In the genomic region with DNA sequence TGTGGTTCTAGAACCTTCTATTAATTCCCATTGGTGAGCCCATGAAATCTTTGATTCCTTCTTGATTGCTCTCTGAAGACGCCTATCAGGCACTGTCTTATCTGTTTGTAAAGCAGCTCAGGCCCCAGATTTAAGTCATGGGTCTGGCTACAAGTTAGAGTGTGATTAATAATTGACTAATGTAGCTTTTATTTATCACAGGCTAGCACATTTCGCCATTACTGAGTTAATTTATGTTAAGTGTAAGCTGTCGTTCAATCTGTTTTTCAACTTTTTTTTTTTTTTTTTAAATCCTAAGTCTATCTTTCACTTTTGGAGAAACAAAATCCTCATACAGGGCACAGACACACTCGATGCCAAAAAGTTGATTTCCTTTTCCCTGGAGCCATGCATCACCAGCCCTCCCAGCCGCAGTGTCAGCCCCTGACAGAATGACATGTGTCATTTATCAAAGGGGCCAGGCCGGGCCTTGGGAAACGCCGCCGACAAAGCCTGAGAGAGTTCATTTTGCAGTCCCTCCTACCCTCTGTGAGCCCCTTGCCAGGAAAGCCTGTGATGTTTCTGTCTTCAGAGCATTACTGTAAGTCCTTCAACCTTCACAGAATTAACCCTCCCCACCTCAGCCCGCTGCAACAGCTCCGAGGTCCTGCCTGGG, we compare ENCODE assay signal across 11 cellular contexts. TPM values are rescaled to one million over a fixed set of nuclear protein-coding genes. Genes with fewer than 3 reads are reported as not detected.
DNase-seq lines count a peak whose midpoint lies in the region; ATAC-seq and TF ChIP-seq lines count a peak whose summit lies in the region.
"Had no signal": no experiment of that assay in that cellular context is flagged by ENCODE, and none has a peak within 500 bp of the region (broad histone marks: within the 10 kb centered on the region; RNA-seq: fewer than 3 reads in every experiment).

No MANE protein-coding gene starts in this region.

- H3K23ac ChIP-seq in neuronal stem cell (ENCODE audit: low read depth, low read length, poor library complexity): no peak overlapping the region

- no peak overlapping the region for H3K14ac ChIP-seq in neuronal stem cell (ENCODE audit: low read length)

- peak; percentile 5 for DNase-seq in neuronal stem cell (ENCODE audit: low spot score)
- no peak for DNase-seq in stimulated activated CD4-positive, alpha-beta T cell treated with anti-CD3 and anti-CD28 coated beads, Interleukin-4, amount 100 ng/mL, for 24 hours
- DNase-seq: aorta; CD4-positive, alpha-beta memory T cell; NCI-H2171 treated with DMSO at 0.1 percent for 48 hours had no signal

- no peak overlapping the region for H4K91ac ChIP-seq in neuronal stem cell (ENCODE audit: low read depth, low read length, poor library complexity)

- peaks cover 26% of the 10 kb centered on the region for H3K79me2 ChIP-seq in ACC112 (ENCODE audit: control insufficient read depth, insufficient read depth, low read length, unreplicated experiment)

- no peak overlapping the region for H3K4me2 ChIP-seq in neuronal stem cell (ENCODE audit: insufficient read depth, low read length, poor library complexity, severe bottlenecking)

- H3K27ac ChIP-seq in ACC112 (ENCODE audit: low read depth, low read length) (no peak overlapping the region), gastroesophageal sphincter (peak overlapping the region in 3 of 4 donors; percentile 63 to 71 (median 69)), neuronal stem cell (replicated peaks; ENCODE audit: low read length) (no peak overlapping the region)

- H2BK15ac ChIP-seq in neuronal stem cell (ENCODE audit: low read length): no peak overlapping the region

- no peak overlapping the region for H3K18ac ChIP-seq in neuronal stem cell (ENCODE audit: low read length)

- TF ChIP-seq POLR2A in gastroesophageal sphincter (IDR thresholded peaks at IDR 0.05): no peak

- H2BK120ac ChIP-seq in neuronal stem cell (ENCODE audit: low read depth, low read length): no peak overlapping the region

- no peak overlapping the region for H2BK5ac ChIP-seq in neuronal stem cell (ENCODE audit: low read length)

- H3K36me3 ChIP-seq in ACC112 (ENCODE audit: insufficient read depth, low read length): no peaks in the 10 kb centered on the region
- no peaks in the 10 kb centered on the region for H3K36me3 ChIP-seq in gastroesophageal sphincter
- no peaks in the 10 kb centered on the region for H3K36me3 ChIP-seq in neuronal stem cell (replicated peaks in 1 of 2; ENCODE audit: control insufficient read depth in 2 of 2, insufficient read depth in 2 of 2, low read length in 2 of 2)

- H2AK5ac ChIP-seq in neuronal stem cell (ENCODE audit: low read depth, low read length): no peak overlapping the region

- no peaks in the 10 kb centered on the region for H3K27me3 ChIP-seq in ACC112 (ENCODE audit: insufficient read depth, low read length)
- H3K27me3 ChIP-seq in gastroesophageal sphincter: no peaks in the 10 kb centered on the region
- H3K27me3 ChIP-seq in neuronal stem cell (ENCODE audit: control insufficient read depth in 3 of 3, insufficient read depth in 3 of 3, low read depth in 1 of 3, low read length in 3 of 3): no peaks in the 10 kb centered on the region

- no peak; the same call in 2 of the 3 replicates for ATAC-seq in SK-N-SH treated with all-trans-retinoic acid at 6 μM for 48 hours
- no peak for ATAC-seq in gastroesophageal sphincter
- ATAC-seq in HG02970 (IDR thresholded peaks at IDR 0.05; ENCODE audit: low FRiP score, unreplicated experiment): no peak
- no peak for ATAC-seq in HG02973 (IDR thresholded peaks at IDR 0.05; ENCODE audit: unreplicated experiment)
- ATAC-seq in GM18861 (IDR thresholded peaks at IDR 0.05; ENCODE audit: unreplicated experiment): no peak

- no peak overlapping the region for H4K8ac ChIP-seq in neuronal stem cell (ENCODE audit: low read depth, low read length)

- TF ChIP-seq CTCF in gastroesophageal sphincter (IDR thresholded peaks at IDR 0.05): no peak

- H3K4me3 ChIP-seq in ACC112 (ENCODE audit: low read depth, low read length): peak overlapping the region; percentile 68
- H3K4me3 ChIP-seq in gastroesophageal sphincter: peak overlapping the region in 1 of 2 donors; percentile 32
- peak overlapping the region in 1 of 2 donors; percentile 29 for H3K4me3 ChIP-seq in neuronal stem cell (ENCODE audit: low read length in 2 of 2)

- H3K79me1 ChIP-seq in neuronal stem cell (ENCODE audit: low read depth, low read length): no peaks in the 10 kb centered on the region

- H2AFZ ChIP-seq in ACC112 (ENCODE audit: low read length, unreplicated experiment): peak overlapping the region; percentile 93
- peak overlapping the region; percentile 81 for H2AFZ ChIP-seq in neuronal stem cell (ENCODE audit: low read length)

- WGBS in gastroesophageal sphincter (ENCODE audit: low coverage in 1 of 2), 2 donors: 27 to 32% methylated on average over 3 to 4 of the region's 11 CpGs
- no CpG with 5 or more reads among the region's 11 CpGs for WGBS in neuronal stem cell (ENCODE audit: extremely low coverage in 2 of 2, insufficient read length in 2 of 2, insufficient replicate concordance in 1 of 2), 2 donors

- H2BK12ac ChIP-seq in neuronal stem cell (ENCODE audit: low read length): no peak overlapping the region

- H3K9ac ChIP-seq in neuronal stem cell (ENCODE audit: low read depth, low read length, poor library complexity): no peak overlapping the region

- H3K4me1 ChIP-seq in ACC112 (ENCODE audit: control insufficient read depth, insufficient read depth, low read length, unreplicated experiment): peaks cover 33% of the 10 kb centered on the region
- H3K4me1 ChIP-seq in gastroesophageal sphincter: peaks cover 9 to 97% (median 38%) of the 10 kb centered on the region in 3 donors
- H3K4me1 ChIP-seq in neuronal stem cell (ENCODE audit: control insufficient read depth in 2 of 2, insufficient read depth in 1 of 2, low read depth in 1 of 2, low read length in 2 of 2): peaks cover 5 to 29% of the 10 kb centered on the region in 2 donors

- no peak overlapping the region for H3K4ac ChIP-seq in neuronal stem cell (ENCODE audit: low read length)

- no peak for TF ChIP-seq EP300 in gastroesophageal sphincter (IDR thresholded peaks at IDR 0.05)

- H3K9me3 ChIP-seq in gastroesophageal sphincter: no peaks in the 10 kb centered on the region
- H3K9me3 ChIP-seq in neuronal stem cell (replicated peaks in 1 of 2; ENCODE audit: control insufficient read depth in 2 of 2, insufficient read depth in 1 of 2, low read depth in 1 of 2, low read length in 2 of 2): no peaks in the 10 kb centered on the region

TF ChIP-seq in SK-N-SH treated with all-trans-retinoic acid at 6 μM for 48 hours, 23 proteins besides CTCF, POLR2A, EP300 and RAD21:
- TF ChIP-seq ISL1 (CRISPR knock-in tag; IDR thresholded peaks at IDR 0.05) (0 out of 2 replicates have a peak, but pooled peaks have one; percentile 6), ZNF8 (CRISPR knock-in tag; IDR thresholded peaks at IDR 0.05) (no peak)

RNA-seq across cellular contexts. Expression of a gene that starts 15.8 kb away (rescaled TPM):
- total RNA-seq in gastroesophageal sphincter: 10 to 100 TPM; 22.3 to 41.7 (median 33.8) TPM
- polyA plus RNA-seq in neuronal stem cell (2013, experiment 1 of 2): 1.0 TPM
- 0.96 TPM for polyA plus RNA-seq in neuronal stem cell (2013, experiment 2 of 2)

RNA-seq across cellular contexts. Expression of a gene that starts 17.5 kb away (rescaled TPM):
- 10 to 100 TPM; 24.9 to 46.8 (median 29.6) TPM for total RNA-seq in gastroesophageal sphincter
- 7.2 TPM for polyA plus RNA-seq in neuronal stem cell (2013, experiment 1 of 2)
- 7.1 TPM for polyA plus RNA-seq in neuronal stem cell (2013, experiment 2 of 2)

Comparison
In these comparisons a context has a peak if more than half of its experiments do, and no peak if none do; other contexts are left out.
1. H3K27ac ChIP-seq: peak in gastroesophageal sphincter (3 of 4); none in ACC112 (single experiment) and neuronal stem cell (single experiment).